ENCODE assay signal across 29 cellular contexts in the genomic region with DNA sequence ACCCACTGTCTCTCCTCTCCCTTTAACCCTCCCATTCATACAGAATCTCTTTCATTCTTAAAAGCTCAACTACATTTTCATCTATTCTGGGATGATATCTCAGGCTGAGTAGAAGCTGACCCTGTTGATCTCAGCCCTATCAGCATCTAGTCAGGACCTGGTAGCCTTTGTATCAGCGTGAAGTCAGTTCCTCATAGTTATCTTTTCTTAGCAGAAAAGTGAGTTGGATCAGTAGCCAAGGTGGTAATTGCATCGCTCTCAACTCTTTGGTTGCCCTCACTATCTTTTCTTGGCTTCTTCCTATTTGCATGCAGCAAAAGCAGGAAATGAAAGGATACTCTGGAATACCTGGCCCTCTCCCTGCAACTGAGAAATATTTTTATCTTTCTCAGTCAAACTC. TPM values are rescaled to one million over a fixed set of nuclear protein-coding genes. Genes with fewer than 3 reads are reported as not detected.
A peak's percentile ranks its signal among the peaks of the same experiment; 100 is the strongest.
DNase-seq lines count a peak whose midpoint lies in the region; ATAC-seq, FAIRE-seq and TF ChIP-seq lines count a peak whose summit lies in the region.
"Had no signal": no experiment of that assay in that cellular context is flagged by ENCODE, and none has a peak within 500 bp of the region (broad histone marks: within the 10 kb centered on the region; RNA-seq: fewer than 3 reads in every experiment).

No MANE protein-coding gene starts in this region.

- DNase-seq in HepG2 (ENCODE audit: low spot score) (no peak), mesothelial cell of epicardium (ENCODE audit: low spot score in 2 of 2, unreplicated experiment in 2 of 2) (no peak), prostate gland (ENCODE audit: low spot score) (no peak), NCI-H1436 (lab: John Stamatoyannopoulos, UW) (no peak)
- DNase-seq in activated T-helper 2 cell treated with anti-CD3 and anti-CD28 coated beads, Interferon-gamma antibody, Interleukin-2, Interleukin-4, amounts not matched to agents 10 μg/mL and 5 μg/mL and 100 μg/mL, durations not matched to agents 14 hours and 24 hours and 36 hours (ENCODE audit: low spot score): no peak
- no peak for DNase-seq in activated CD4-positive, alpha-beta memory T cell treated with anti-CD3 and anti-CD28 coated beads for 36 hours
- DNase-seq: AML-193; C1 segment of cervical spinal cord; CD8-positive, alpha-beta memory T cell; GDM1; HCEC 1CT; Karpas-422; NCI-H1048; NCI-H1417 treated with DMSO at 0.1 percent for 48 hours; NCI-H187 treated with DMSO at 0.1 percent for 48 hours; NCI-H2107; NCI-H446 treated with DMSO at 0.1 percent for 48 hours; NCI-H526 treated with DMSO at 0.1 percent for 48 hours; SIG-M5 had no signal

- no peak overlapping the region for H2AFZ ChIP-seq in HepG2 (ENCODE audit: low read length)
- H2AFZ ChIP-seq: GM23338 had no signal

- intact Hi-C loops in HepG2 (cut with micrococcal nuclease; ENCODE audit: unreplicated experiment): no loop called here
- intact Hi-C loops in prostate gland (cut with DNase I): no loop called here
- intact Hi-C loops in activated T-helper 2 cell treated with anti-CD3 and anti-CD28 coated beads, Interferon-gamma antibody, Interleukin-2, Interleukin-4, amounts not matched to agents 10 μg/mL and 5 μg/mL and 100 μg/mL, durations not matched to agents 14 hours and 24 hours and 36 hours (cut with micrococcal nuclease): no loop called here
- intact Hi-C loops in activated CD4-positive, alpha-beta memory T cell treated with anti-CD3 and anti-CD28 coated beads for 36 hours (cut with micrococcal nuclease): no loop called here

- ATAC-seq in HepG2: no peak
- ATAC-seq in activated T-helper 17 cell treated with anti-CD3 and anti-CD28 coated beads, Interleukin-2, amount 50 U/mL, for 72 hours (replicated peaks): no peak
- ATAC-seq: GM23338, SK-N-SH treated with all-trans-retinoic acid at 6 μM for 48 hours had no signal

- no TSS peak for BruUV-seq in HepG2 (replicated peaks; lab: Mats Ljungman, UMichigan)

- H3K9me3 ChIP-seq in liver (ENCODE audit: control insufficient read depth in 4 of 4, low read length in 3 of 4) (no peaks in the 10 kb centered on the region), HepG2 (ENCODE audit: low read length) (no peaks in the 10 kb centered on the region), prostate gland (no peaks in the 10 kb centered on the region)

- TF ChIP-seq RAD21 in liver (IDR thresholded peaks at IDR 0.05) (no peak), HepG2 (CRISPR knock-in tag; IDR thresholded peaks at IDR 0.05) (no peak)

- H3K27ac ChIP-seq in liver (ENCODE audit: low read depth in 1 of 2, low read length in 2 of 2) (peak overlapping the region; percentile 85 to 87), HepG2 (ENCODE audit: extremely low read length, insufficient read depth, low read length) (no peak overlapping the region), prostate gland (no peak overlapping the region)

- TF ChIP-seq CTCF in liver (IDR thresholded peaks at IDR 0.05; ENCODE audit: low read depth, low read length, missing input control): no peak
- TF ChIP-seq CTCF in HepG2 (CRISPR knock-in tag; IDR thresholded peaks at IDR 0.05): no peak
- TF ChIP-seq CTCF in mesothelial cell of epicardium (IDR thresholded peaks at IDR 0.05; ENCODE audit: unreplicated experiment): no peak
- no peak for TF ChIP-seq CTCF in prostate gland (IDR thresholded peaks at IDR 0.05)

- no peak for FAIRE-seq in HepG2 (lab: Jason Lieb, UNC)
- FAIRE-seq: GM18507, HTR-8/SVneo had no signal

- H3K4me1 Mint-ChIP-seq in activated T-helper 17 cell treated with anti-CD3 and anti-CD28 coated beads, Interleukin-2, amount 50 U/mL, for 72 hours: no peaks in the 10 kb centered on the region
- H3K4me1 Mint-ChIP-seq in mesothelial cell of epicardium: peaks cover 3% of the 10 kb centered on the region
- no peaks in the 10 kb centered on the region for H3K4me1 Mint-ChIP-seq in activated T-helper 2 cell treated with anti-CD3 and anti-CD28 coated beads, Interferon-gamma antibody, Interleukin-2, Interleukin-4, amounts not matched to agents 10 μg/mL and 5 μg/mL and 100 μg/mL, durations not matched to agents 14 hours and 24 hours and 36 hours (ENCODE audit: low read depth)
- no peaks in the 10 kb centered on the region for H3K4me1 Mint-ChIP-seq in activated CD4-positive, alpha-beta memory T cell treated with anti-CD3 and anti-CD28 coated beads for 36 hours (ENCODE audit: low read depth)
- H3K4me1 Mint-ChIP-seq: CD8-positive, alpha-beta memory T cell; IgD-negative memory B cell had no signal

- H3K4me1 ChIP-seq in liver (ENCODE audit: control insufficient read depth in 4 of 4, insufficient read depth in 4 of 4, low read length in 3 of 4): peaks cover 4 to 31% (median 21%) of the 10 kb centered on the region in 4 donors
- H3K4me1 ChIP-seq in HepG2 (ENCODE audit: insufficient read depth, low read length): peaks cover 18% of the 10 kb centered on the region
- H3K4me1 ChIP-seq in prostate gland (replicated peaks): peaks cover 9% of the 10 kb centered on the region

- 93% methylated on average over 2 of the region's 2 CpGs for WGBS in liver
- 94% methylated on average over 2 of the region's 2 CpGs for WGBS in HepG2 (ENCODE audit: low lambda C conversion rate)
- 93% methylated on average over 2 of the region's 2 CpGs for WGBS in prostate gland

- CTCF ChIA-PET in HepG2 (lab: Yijun Ruan, JAX; ENCODE audit: low intra/inter-chr PET ratio, low total read pairs): no interaction called here
- CTCF ChIA-PET in activated CD4-positive, alpha-beta memory T cell treated with anti-CD3 and anti-CD28 coated beads for 36 hours (lab: Charles Lee): interaction anchor here (0.7 to 1.2 kb wide), 2 partner anchors 20 to 21 kb away, joined by 4 read pairs; no protein-coding TSS in a partner anchor

- H3K4me3 ChIP-seq in liver (ENCODE audit: low read depth in 1 of 3, low read length in 3 of 3) (no peak overlapping the region), HepG2 (replicated peaks in 1 of 3; ENCODE audit: insufficient read depth in 1 of 3, low read depth in 2 of 3, low read length in 3 of 3) (no peak overlapping the region), prostate gland (no peak overlapping the region)
- H3K4me3 ChIP-seq: GM23338 had no signal

- peak overlapping the region; percentile 8 for H3K27ac Mint-ChIP-seq in activated T-helper 17 cell treated with anti-CD3 and anti-CD28 coated beads, Interleukin-2, amount 50 U/mL, for 72 hours
- H3K27ac Mint-ChIP-seq in mesothelial cell of epicardium: peak overlapping the region; percentile 8
- no peak overlapping the region for H3K27ac Mint-ChIP-seq in activated T-helper 2 cell treated with anti-CD3 and anti-CD28 coated beads, Interferon-gamma antibody, Interleukin-2, Interleukin-4, amounts not matched to agents 10 μg/mL and 5 μg/mL and 100 μg/mL, durations not matched to agents 14 hours and 24 hours and 36 hours
- H3K27ac Mint-ChIP-seq in activated CD4-positive, alpha-beta memory T cell treated with anti-CD3 and anti-CD28 coated beads for 36 hours: no peak overlapping the region
- H3K27ac Mint-ChIP-seq: GM23338 had no signal

- H3K27me3 ChIP-seq in liver (ENCODE audit: control insufficient read depth in 4 of 4, insufficient read depth in 4 of 4, low read length in 3 of 4) (no peaks in the 10 kb centered on the region), HepG2 (ENCODE audit: control insufficient read depth in 1 of 2, insufficient read depth in 2 of 2, low read length in 2 of 2) (no peaks in the 10 kb centered on the region), prostate gland (replicated peaks; ENCODE audit: insufficient read depth) (no peaks in the 10 kb centered on the region)

- no peak overlapping the region for H3K4me2 ChIP-seq in HepG2 (ENCODE audit: low read depth, low read length)
- H3K4me2 ChIP-seq: GM23338 had no signal

- no peak overlapping the region for H3K9ac ChIP-seq in liver (ENCODE audit: low read depth in 1 of 2, low read length in 2 of 2)
- H3K9ac ChIP-seq in HepG2 (ENCODE audit: insufficient read depth, low read depth, low read length): no peak overlapping the region

- in situ Hi-C loops in HepG2 (cut with HindIII; ENCODE audit: extremely low pct_ligation_motif_present, low pct_unique_long_range_greater_than_20kb): no loop called here

- TF ChIP-seq EP300 in HepG2 (IDR thresholded peaks at IDR 0.05; ENCODE audit: low read depth in 2 of 2, low read length in 2 of 2): no peak
- no peak for TF ChIP-seq EP300 in HepG2 (CRISPR knock-in tag; IDR thresholded peaks at IDR 0.05; ENCODE audit: borderline replicate concordance)

- H3K4me3 Mint-ChIP-seq in activated T-helper 17 cell treated with anti-CD3 and anti-CD28 coated beads, Interleukin-2, amount 50 U/mL, for 72 hours: no peak overlapping the region
- no peak overlapping the region for H3K4me3 Mint-ChIP-seq in mesothelial cell of epicardium
- H3K4me3 Mint-ChIP-seq in activated T-helper 2 cell treated with anti-CD3 and anti-CD28 coated beads, Interferon-gamma antibody, Interleukin-2, Interleukin-4, amounts not matched to agents 10 μg/mL and 5 μg/mL and 100 μg/mL, durations not matched to agents 14 hours and 24 hours and 36 hours (ENCODE audit: low read depth): no peak overlapping the region
- H3K4me3 Mint-ChIP-seq in activated CD4-positive, alpha-beta memory T cell treated with anti-CD3 and anti-CD28 coated beads for 36 hours: no peak overlapping the region
- H3K4me3 Mint-ChIP-seq: CD8-positive, alpha-beta memory T cell; GM23338; IgD-negative memory B cell had no signal

- POLR2A ChIA-PET in HepG2 (lab: Yijun Ruan, JAX): no interaction called here
- POLR2A ChIA-PET in activated CD4-positive, alpha-beta memory T cell treated with anti-CD3 and anti-CD28 coated beads for 36 hours (lab: Charles Lee): no interaction called here

- H3K79me2 ChIP-seq in HepG2 (ENCODE audit: insufficient read depth, low read length): no peaks in the 10 kb centered on the region

- no peaks in the 10 kb centered on the region for H3K9me3 Mint-ChIP-seq in activated T-helper 17 cell treated with anti-CD3 and anti-CD28 coated beads, Interleukin-2, amount 50 U/mL, for 72 hours
- H3K9me3 Mint-ChIP-seq in mesothelial cell of epicardium: peaks cover 4% of the 10 kb centered on the region
- H3K9me3 Mint-ChIP-seq in activated T-helper 2 cell treated with anti-CD3 and anti-CD28 coated beads, Interferon-gamma antibody, Interleukin-2, Interleukin-4, amounts not matched to agents 10 μg/mL and 5 μg/mL and 100 μg/mL, durations not matched to agents 14 hours and 24 hours and 36 hours: no peaks in the 10 kb centered on the region
- H3K9me3 Mint-ChIP-seq in activated CD4-positive, alpha-beta memory T cell treated with anti-CD3 and anti-CD28 coated beads for 36 hours: no peaks in the 10 kb centered on the region
- H3K9me3 Mint-ChIP-seq: CD8-positive, alpha-beta memory T cell; GM23338; IgD-negative memory B cell had no signal

- H4K20me1 ChIP-seq in HepG2 (ENCODE audit: insufficient read depth, low read length): no peaks in the 10 kb centered on the region

- peaks cover 3 to 30% (median 24%) of the 10 kb centered on the region in 4 donors for H3K36me3 ChIP-seq in liver (ENCODE audit: control insufficient read depth in 4 of 4, insufficient read depth in 3 of 4, low read depth in 1 of 4, low read length in 3 of 4)
- H3K36me3 ChIP-seq in HepG2 (replicated peaks in 1 of 2; ENCODE audit: control insufficient read depth in 1 of 2, insufficient read depth in 2 of 2, low read length in 2 of 2): peaks cover 13 to 36% of the 10 kb centered on the region in 2 experiments; a peak in 4 of 5 replicates
- H3K36me3 ChIP-seq in prostate gland: peaks cover 3 to 11% of the 10 kb centered on the region in 2 donors

- no peaks in the 10 kb centered on the region for H3K27me3 Mint-ChIP-seq in activated T-helper 17 cell treated with anti-CD3 and anti-CD28 coated beads, Interleukin-2, amount 50 U/mL, for 72 hours
- H3K27me3 Mint-ChIP-seq in mesothelial cell of epicardium (ENCODE audit: low read depth): no peaks in the 10 kb centered on the region
- H3K27me3 Mint-ChIP-seq in activated T-helper 2 cell treated with anti-CD3 and anti-CD28 coated beads, Interferon-gamma antibody, Interleukin-2, Interleukin-4, amounts not matched to agents 10 μg/mL and 5 μg/mL and 100 μg/mL, durations not matched to agents 14 hours and 24 hours and 36 hours (ENCODE audit: low read depth): peaks cover 3% of the 10 kb centered on the region
- H3K27me3 Mint-ChIP-seq in activated CD4-positive, alpha-beta memory T cell treated with anti-CD3 and anti-CD28 coated beads for 36 hours: no peaks in the 10 kb centered on the region

- H3K36me3 Mint-ChIP-seq in activated T-helper 17 cell treated with anti-CD3 and anti-CD28 coated beads, Interleukin-2, amount 50 U/mL, for 72 hours (ENCODE audit: low read depth): no peaks in the 10 kb centered on the region
- H3K36me3 Mint-ChIP-seq in mesothelial cell of epicardium: peaks cover 27% of the 10 kb centered on the region
- no peaks in the 10 kb centered on the region for H3K36me3 Mint-ChIP-seq in activated T-helper 2 cell treated with anti-CD3 and anti-CD28 coated beads, Interferon-gamma antibody, Interleukin-2, Interleukin-4, amounts not matched to agents 10 μg/mL and 5 μg/mL and 100 μg/mL, durations not matched to agents 14 hours and 24 hours and 36 hours (ENCODE audit: low read depth)
- no peaks in the 10 kb centered on the region for H3K36me3 Mint-ChIP-seq in activated CD4-positive, alpha-beta memory T cell treated with anti-CD3 and anti-CD28 coated beads for 36 hours
- H3K36me3 Mint-ChIP-seq: CD8-positive, alpha-beta memory T cell had no signal

- TF ChIP-seq POLR2A in HepG2 (IDR thresholded peaks at IDR 0.05; ENCODE audit: insufficient read depth in 1 of 2, low read depth in 2 of 2, low read length in 2 of 2): no peak
- TF ChIP-seq POLR2A in prostate gland (IDR thresholded peaks at IDR 0.05): no peak

RNA-seq across cellular contexts. Expression of a gene that starts 13.6 kb away (rescaled TPM):
- 10 to 100 TPM; 14.1 to 24.8 TPM for total RNA-seq in liver
- polyA plus RNA-seq in liver: 100 to 1,000 TPM in 1 of 2 donors, 10 to 100 TPM in 1; 80.6 to 103 TPM
- total RNA-seq in HepG2 (2016; rRNA removed; fragmentation: Illumina TruSeq; extraction: Trizol): 19.4 and 28.0 TPM in 2 replicates
- total RNA-seq in HepG2 (2016; cell fraction: cytosol; rRNA removed; fragmentation: Illumina TruSeq; extraction: Trizol; ENCODE audit: low read depth): 29.6 and 30.2 TPM in 2 replicates
- total RNA-seq in HepG2 (2016; cell fraction: insoluble cytoplasmic fraction; rRNA removed; fragmentation: Illumina TruSeq; extraction: Trizol): 19.8 and 27.6 TPM in 2 replicates
- total RNA-seq in HepG2 (2016; cell fraction: membrane; rRNA removed; fragmentation: Illumina TruSeq; extraction: Trizol): 35.4 and 36.5 TPM in 2 replicates
- 16.8 and 19.9 TPM in 2 replicates for total RNA-seq in HepG2 (2016; cell fraction: nucleus; rRNA removed; fragmentation: Illumina TruSeq; extraction: Trizol)
- polyA plus RNA-seq in HepG2 (2011; rRNA removed): 25.8 and 32.8 TPM in 2 replicates
- polyA plus RNA-seq in HepG2 (2011; cell fraction: cytosol; rRNA removed): 35.0 and 36.4 TPM in 2 replicates
- polyA plus RNA-seq in HepG2 (2011; cell fraction: nucleus; rRNA removed): 42.2 and 45.6 TPM in 2 replicates
- polyA plus RNA-seq in HepG2 (2012): 26.5 and 27.0 TPM in 2 replicates
- polyA plus RNA-seq in HepG2 (2016; cell fraction: cytosol; fragmentation: Illumina TruSeq; extraction: Trizol; ENCODE audit: low read depth): 37.9 and 41.7 TPM in 2 replicates
- polyA plus RNA-seq in HepG2 (2016; cell fraction: insoluble cytoplasmic fraction; fragmentation: Illumina TruSeq; extraction: Trizol; ENCODE audit: low read depth): 21.1 and 24.0 TPM in 2 replicates
- polyA plus RNA-seq in HepG2 (2016; cell fraction: membrane; fragmentation: Illumina TruSeq; extraction: Trizol; ENCODE audit: low read depth): 39.7 and 40.2 TPM in 2 replicates
- polyA plus RNA-seq in HepG2 (2016; cell fraction: nucleus; fragmentation: Illumina TruSeq; extraction: Trizol; ENCODE audit: insufficient read depth, low read depth): 35.0 and 45.5 TPM in 2 replicates
- 37.1 TPM in 1 of 2 replicates, not detected in the other for polyA minus RNA-seq in HepG2 (2011; rRNA and poly(A)+ RNA removed; ENCODE audit: low replicate concordance)
- polyA minus RNA-seq in HepG2 (2011; cell fraction: cytosol; rRNA and poly(A)+ RNA removed): 13.6 and 16.0 TPM in 2 replicates
- polyA minus RNA-seq in HepG2 (2011; cell fraction: nucleus; rRNA and poly(A)+ RNA removed): 7.2 and 9.8 TPM in 2 replicates
- total RNA-seq in activated T-helper 17 cell treated with anti-CD3 and anti-CD28 coated beads, Interleukin-2, amount 50 U/mL, for 72 hours: under 1 TPM in 1 of 2 donors, not detected in 1; 0.48 TPM
- 3.6 to 4.1 TPM (median 3.9 TPM) in 3 replicates for total RNA-seq in mesothelial cell of epicardium
- total RNA-seq in prostate gland: 1 to 10 TPM; 3.0 to 3.6 TPM
- total RNA-seq in activated T-helper 2 cell treated with anti-CD3 and anti-CD28 coated beads, Interferon-gamma antibody, Interleukin-2, Interleukin-4, amounts not matched to agents 10 μg/mL and 5 μg/mL and 100 μg/mL, durations not matched to agents 14 hours and 24 hours and 36 hours: 0.21 TPM in 1 of 2 replicates, not detected in the other
- under 1 TPM in 1 of 2 experiments, not detected in 1; 0.27 TPM for total RNA-seq in activated CD4-positive, alpha-beta memory T cell treated with anti-CD3 and anti-CD28 coated beads for 36 hours
- total RNA-seq: A172; CD8-positive, alpha-beta memory T cell; Daoy had no signal
- polyA plus RNA-seq: AG04450; CD8-positive, alpha-beta memory T cell; IgD-negative memory B cell had no signal

RNA-seq across cellular contexts. Expression of a gene that starts 31.1 kb away (rescaled TPM):
- under 1 TPM in 1 of 2 donors, not detected in 1; 0.50 TPM for total RNA-seq in liver
- polyA plus RNA-seq in liver: 1 to 10 TPM in 1 of 2 donors, not detected in 1; 1.4 TPM
- 0.80 TPM in 1 of 2 replicates, not detected in the other for total RNA-seq in HepG2 (2016; rRNA removed; fragmentation: Illumina TruSeq; extraction: Trizol)
- 1.4 TPM in 1 of 2 replicates, not detected in the other for total RNA-seq in HepG2 (2016; cell fraction: cytosol; rRNA removed; fragmentation: Illumina TruSeq; extraction: Trizol; ENCODE audit: low read depth)
- 0.58 and 1.2 TPM in 2 replicates for total RNA-seq in HepG2 (2016; cell fraction: insoluble cytoplasmic fraction; rRNA removed; fragmentation: Illumina TruSeq; extraction: Trizol)
- total RNA-seq in HepG2 (2016; cell fraction: membrane; rRNA removed; fragmentation: Illumina TruSeq; extraction: Trizol): 1.5 TPM in 2 replicates
- total RNA-seq in HepG2 (2016; cell fraction: nucleus; rRNA removed; fragmentation: Illumina TruSeq; extraction: Trizol): not detected in 2 replicates
- 0.24 and 0.33 TPM in 2 replicates for polyA plus RNA-seq in HepG2 (2011; rRNA removed)
- polyA plus RNA-seq in HepG2 (2011; cell fraction: cytosol; rRNA removed): 0.21 and 0.93 TPM in 2 replicates
- polyA plus RNA-seq in HepG2 (2011; cell fraction: nucleus; rRNA removed): 0.76 and 0.81 TPM in 2 replicates
- not detected in 2 replicates for polyA plus RNA-seq in HepG2 (2012)
- 0.86 and 0.96 TPM in 2 replicates for polyA plus RNA-seq in HepG2 (2016; cell fraction: cytosol; fragmentation: Illumina TruSeq; extraction: Trizol; ENCODE audit: low read depth)
- not detected in 2 replicates for polyA plus RNA-seq in HepG2 (2016; cell fraction: insoluble cytoplasmic fraction; fragmentation: Illumina TruSeq; extraction: Trizol; ENCODE audit: low read depth)
- 0.51 and 0.60 TPM in 2 replicates for polyA plus RNA-seq in HepG2 (2016; cell fraction: membrane; fragmentation: Illumina TruSeq; extraction: Trizol; ENCODE audit: low read depth)
- polyA plus RNA-seq in HepG2 (2016; cell fraction: nucleus; fragmentation: Illumina TruSeq; extraction: Trizol; ENCODE audit: insufficient read depth, low read depth): not detected in 2 replicates
- polyA minus RNA-seq in HepG2 (2011; rRNA and poly(A)+ RNA removed; ENCODE audit: low replicate concordance): not detected in 2 replicates
- not detected in 2 replicates for polyA minus RNA-seq in HepG2 (2011; cell fraction: cytosol; rRNA and poly(A)+ RNA removed)
- polyA minus RNA-seq in HepG2 (2011; cell fraction: nucleus; rRNA and poly(A)+ RNA removed): not detected in 2 replicates
- not detected for total RNA-seq in activated T-helper 17 cell treated with anti-CD3 and anti-CD28 coated beads, Interleukin-2, amount 50 U/mL, for 72 hours
- 0.34 to 0.60 TPM in 2 of 3 replicates, not detected in the other for total RNA-seq in mesothelial cell of epicardium
- total RNA-seq in prostate gland: 1 to 10 TPM in 1 of 2 donors, not detected in 1; 6.0 TPM
- not detected in 2 replicates for total RNA-seq in activated T-helper 2 cell treated with anti-CD3 and anti-CD28 coated beads, Interferon-gamma antibody, Interleukin-2, Interleukin-4, amounts not matched to agents 10 μg/mL and 5 μg/mL and 100 μg/mL, durations not matched to agents 14 hours and 24 hours and 36 hours
- total RNA-seq in activated CD4-positive, alpha-beta memory T cell treated with anti-CD3 and anti-CD28 coated beads for 36 hours: not detected
- total RNA-seq: CD8-positive, alpha-beta memory T cell; GM23338 had no signal
- polyA plus RNA-seq: CD8-positive, alpha-beta memory T cell; GM23338; IgD-negative memory B cell had no signal

Comparison
In these comparisons a context has a peak if more than half of its experiments do, and no peak if none do; other contexts are left out.
1. H3K27ac ChIP-seq: peak in liver (2 of 2); none in HepG2 (single experiment) and prostate gland (0 of 2).
2. H3K27ac Mint-ChIP-seq: peak in activated T-helper 17 cell treated with anti-CD3 and anti-CD28 coated beads, Interleukin-2, amount 50 U/mL, for 72 hours (single experiment) and mesothelial cell of epicardium (single experiment); none in activated T-helper 2 cell treated with anti-CD3 and anti-CD28 coated beads, Interferon-gamma antibody, Interleukin-2, Interleukin-4, amounts not matched to agents 10 μg/mL and 5 μg/mL and 100 μg/mL, durations not matched to agents 14 hours and 24 hours and 36 hours (single experiment) and activated CD4-positive, alpha-beta memory T cell treated with anti-CD3 and anti-CD28 coated beads for 36 hours (single experiment).